ENCODE assay signal across 18 cellular contexts in the genomic region with DNA sequence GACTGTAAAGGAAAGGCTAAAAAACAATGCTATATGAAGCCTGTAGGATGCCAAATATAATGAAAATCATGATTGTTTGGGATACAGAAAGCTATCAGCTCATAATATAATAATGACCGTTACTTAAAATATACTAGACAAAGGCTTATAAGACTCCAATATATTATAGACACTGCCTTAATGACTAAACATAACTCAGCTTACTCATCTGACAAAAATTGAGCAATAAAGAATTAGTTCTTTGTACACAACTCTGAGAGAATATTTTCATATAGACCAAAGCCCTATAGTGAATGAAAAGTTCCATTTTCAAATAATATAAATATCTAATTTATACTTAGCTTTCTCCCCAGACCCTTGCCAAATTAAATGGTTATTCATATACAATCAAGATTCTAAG.
"Had no signal": no experiment of that assay in that cellular context is flagged by ENCODE, and none has a peak within 500 bp of the region (broad histone marks: within the 10 kb centered on the region; RNA-seq: fewer than 3 reads in every experiment).

No MANE protein-coding gene starts in this region.

- H3K27me3 ChIP-seq: right lobe of liver had no signal

- H3K4me3 ChIP-seq: psoas muscle, right lobe of liver had no signal

- H3K4me1 ChIP-seq: psoas muscle, right lobe of liver had no signal

- H3K9me3 ChIP-seq: psoas muscle, right lobe of liver had no signal

- H3K27ac ChIP-seq: psoas muscle, right lobe of liver had no signal

- ATAC-seq: left lobe of liver; natural killer cell treated with Interleukin-12 subunit alpha and Interleukin-12 subunit beta and Interleukin-15 and Interleukin-18, amount 100 ng/mL, for 72 hours; psoas muscle; right lobe of liver had no signal

- FAIRE-seq: astrocyte, islet of Langerhans had no signal

- H3K36me3 ChIP-seq: right lobe of liver had no signal

- H3K36me3 Mint-ChIP-seq: activated naive CD8-positive, alpha-beta T cell treated with anti-CD3 and anti-CD28 coated beads for 36 hours; memory B cell; natural killer cell treated with Interleukin-12 subunit alpha and Interleukin-12 subunit beta and Interleukin-15 and Interleukin-18, amount 100 ng/mL, for 72 hours had no signal

- DNase-seq: activated CD4-positive, alpha-beta T cell treated with anti-CD3 and anti-CD28 coated beads, Interleukin-2, amount 50 U/mL, for 4 hours; activated CD4-positive, CD25-positive, alpha-beta regulatory T cell treated with anti-CD3 and anti-CD28 coated beads, Interleukin-2, amount 50 U/mL, for 72 hours; activated gamma-delta T cell treated with Interleukin-2 at 50 U/mL for 16 hours; activated naive CD8-positive, alpha-beta T cell treated with anti-CD3 and anti-CD28 coated beads for 36 hours; activated T-cell treated with anti-CD3 and anti-CD28 coated beads, Interleukin-2, amount 50 U/mL, for 48 hours; cortex of kidney; effector CD8-positive, alpha-beta T cell; psoas muscle; right lobe of liver; stimulated activated CD4-positive, alpha-beta T cell treated with anti-CD3 and anti-CD28 coated beads, Interleukin-12 subunit alpha, Interleukin-12 subunit beta, amount 100 ng/mL, for 4 hours; stimulated activated naive CD4-positive, alpha-beta T cell treated with Interleukin-2 at 50 U/mL for 16 hours; T-helper 9 cell had no signal

- H3K4me3 Mint-ChIP-seq: activated naive CD8-positive, alpha-beta T cell treated with anti-CD3 and anti-CD28 coated beads for 36 hours; memory B cell; natural killer cell treated with Interleukin-12 subunit alpha and Interleukin-12 subunit beta and Interleukin-15 and Interleukin-18, amount 100 ng/mL, for 72 hours; type B pancreatic cell had no signal

- H3K27ac Mint-ChIP-seq: activated naive CD8-positive, alpha-beta T cell treated with anti-CD3 and anti-CD28 coated beads for 36 hours; memory B cell; natural killer cell treated with Interleukin-12 subunit alpha and Interleukin-12 subunit beta and Interleukin-15 and Interleukin-18, amount 100 ng/mL, for 72 hours; type B pancreatic cell had no signal

- H3K4me1 Mint-ChIP-seq: activated naive CD8-positive, alpha-beta T cell treated with anti-CD3 and anti-CD28 coated beads for 36 hours; memory B cell had no signal

- H3K27me3 Mint-ChIP-seq: activated naive CD8-positive, alpha-beta T cell treated with anti-CD3 and anti-CD28 coated beads for 36 hours; memory B cell; natural killer cell treated with Interleukin-12 subunit alpha and Interleukin-12 subunit beta and Interleukin-15 and Interleukin-18, amount 100 ng/mL, for 72 hours had no signal

- H3K9me3 Mint-ChIP-seq: activated naive CD8-positive, alpha-beta T cell treated with anti-CD3 and anti-CD28 coated beads for 36 hours; memory B cell; natural killer cell treated with Interleukin-12 subunit alpha and Interleukin-12 subunit beta and Interleukin-15 and Interleukin-18, amount 100 ng/mL, for 72 hours; type B pancreatic cell had no signal
